ENCODE assay signal across 8 cellular contexts in genomic region chr10:73956476-73957338, GRCh38. TPM values are rescaled to one million over a fixed set of nuclear protein-coding genes. Genes with fewer than 3 reads are reported as not detected.
DNase-seq lines count a peak whose midpoint lies in the region; ATAC-seq and TF ChIP-seq lines count a peak whose summit lies in the region.

No MANE protein-coding gene starts in this region.

- H3K4me1 ChIP-seq in vagina = peaks cover 12% of the 10 kb centered on the region

- no peaks in the 10 kb centered on the region for H3K27me3 Mint-ChIP-seq in activated T-helper 17 cell treated with anti-CD3 and anti-CD28 coated beads, Interleukin-2, amount 50 U/mL, for 72 hours
- H3K27me3 Mint-ChIP-seq in stimulated activated naive CD8-positive, alpha-beta T cell treated with anti-CD3 and anti-CD28 coated beads, Interleukin-15, Interleukin-2, amounts not matched to agents 100 ng/mL and 50 ng/mL, for 24 hours = no peaks in the 10 kb centered on the region

- H3K27me3 ChIP-seq in vagina = no peaks in the 10 kb centered on the region

- H3K27ac Mint-ChIP-seq in activated T-helper 17 cell treated with anti-CD3 and anti-CD28 coated beads, Interleukin-2, amount 50 U/mL, for 72 hours = peak overlapping the region; percentile 77
- peak overlapping the region; percentile 85 for H3K27ac Mint-ChIP-seq in stimulated activated naive CD8-positive, alpha-beta T cell treated with anti-CD3 and anti-CD28 coated beads, Interleukin-15, Interleukin-2, amounts not matched to agents 100 ng/mL and 50 ng/mL, for 24 hours

- no peak for TF ChIP-seq POLR2A in vagina (IDR thresholded peaks at IDR 0.05)

- no peak for TF ChIP-seq CTCF in GM10266 (IDR thresholded peaks at IDR 0.05; ENCODE audit: control insufficient read depth, insufficient read depth, low read depth, missing control alignments)
- TF ChIP-seq CTCF in vagina (IDR thresholded peaks at IDR 0.05) = no peak

- H3K4me3 ChIP-seq in vagina = no peak overlapping the region

- peaks cover 44% of the 10 kb centered on the region for H3K4me1 Mint-ChIP-seq in activated T-helper 17 cell treated with anti-CD3 and anti-CD28 coated beads, Interleukin-2, amount 50 U/mL, for 72 hours
- H3K4me1 Mint-ChIP-seq in stimulated activated naive CD8-positive, alpha-beta T cell treated with anti-CD3 and anti-CD28 coated beads, Interleukin-15, Interleukin-2, amounts not matched to agents 100 ng/mL and 50 ng/mL, for 24 hours (ENCODE audit: low read depth) = peaks cover 56% of the 10 kb centered on the region

- H3K27ac ChIP-seq in vagina = no peak overlapping the region

- H3K9me3 ChIP-seq in vagina = no peaks in the 10 kb centered on the region

- H3K36me3 Mint-ChIP-seq in activated T-helper 17 cell treated with anti-CD3 and anti-CD28 coated beads, Interleukin-2, amount 50 U/mL, for 72 hours (ENCODE audit: low read depth) = no peaks in the 10 kb centered on the region
- no peaks in the 10 kb centered on the region for H3K36me3 Mint-ChIP-seq in stimulated activated naive CD8-positive, alpha-beta T cell treated with anti-CD3 and anti-CD28 coated beads, Interleukin-15, Interleukin-2, amounts not matched to agents 100 ng/mL and 50 ng/mL, for 24 hours (ENCODE audit: low read depth)

- H3K9me3 Mint-ChIP-seq in activated T-helper 17 cell treated with anti-CD3 and anti-CD28 coated beads, Interleukin-2, amount 50 U/mL, for 72 hours = no peaks in the 10 kb centered on the region
- H3K9me3 Mint-ChIP-seq in stimulated activated naive CD8-positive, alpha-beta T cell treated with anti-CD3 and anti-CD28 coated beads, Interleukin-15, Interleukin-2, amounts not matched to agents 100 ng/mL and 50 ng/mL, for 24 hours = no peaks in the 10 kb centered on the region

- H3K36me3 ChIP-seq in vagina = no peaks in the 10 kb centered on the region

- intact Hi-C loops in vagina (cut with DNase I) = no loop called here

- peak; percentile 43 for ATAC-seq in GM21825 (IDR thresholded peaks at IDR 0.05; ENCODE audit: unreplicated experiment)
- peak; percentile 76 for ATAC-seq in activated T-helper 17 cell treated with anti-CD3 and anti-CD28 coated beads, Interleukin-2, amount 50 U/mL, for 72 hours (replicated peaks)

- DNase-seq in GM10266 (ENCODE audit: extremely low spot score) = peak; percentile 78
- peak; percentile 98 for DNase-seq in MV-4-11 (lab: John Stamatoyannopoulos, UW)
- DNase-seq in iPS-NIHi11 (ENCODE audit: low spot score) = peak; percentile 38
- no peak for DNase-seq in SHP77 treated with DMSO at 0.1 percent for 48 hours (lab: John Stamatoyannopoulos, UW)
- DNase-seq in vagina (ENCODE audit: extremely low spot score in 2 of 2) = no peak

- peak overlapping the region; percentile 80 for H3K4me3 Mint-ChIP-seq in activated T-helper 17 cell treated with anti-CD3 and anti-CD28 coated beads, Interleukin-2, amount 50 U/mL, for 72 hours
- H3K4me3 Mint-ChIP-seq in stimulated activated naive CD8-positive, alpha-beta T cell treated with anti-CD3 and anti-CD28 coated beads, Interleukin-15, Interleukin-2, amounts not matched to agents 100 ng/mL and 50 ng/mL, for 24 hours = peak overlapping the region; percentile 59

RNA-seq across cellular contexts. Expression of gene VCL, which starts 41.2 kb away (rescaled TPM):
- total RNA-seq in activated T-helper 17 cell treated with anti-CD3 and anti-CD28 coated beads, Interleukin-2, amount 50 U/mL, for 72 hours = 10 to 100 TPM; 18.4 to 27.2 TPM
- 74.6 TPM for total RNA-seq in vagina

RNA-seq across cellular contexts. Expression of gene PLAU, which starts 45.8 kb away (rescaled TPM):
- under 1 TPM; 0.37 to 0.67 TPM for total RNA-seq in activated T-helper 17 cell treated with anti-CD3 and anti-CD28 coated beads, Interleukin-2, amount 50 U/mL, for 72 hours
- total RNA-seq in vagina = 18.2 TPM

Comparison
In these comparisons a context has a peak if more than half of its experiments do, and no peak if none do; other contexts are left out.
1. DNase-seq: peak in GM10266 (single experiment), MV-4-11 (single experiment) and iPS-NIHi11 (single experiment); none in SHP77 treated with DMSO at 0.1 percent for 48 hours (single experiment) and vagina (0 of 2).
2. RNA of gene PLAU, which starts 45.8 kb away (total RNA-seq): 18.2 TPM in vagina (single experiment); 0.37 to 0.67 TPM in activated T-helper 17 cell treated with anti-CD3 and anti-CD28 coated beads, Interleukin-2, amount 50 U/mL, for 72 hours; every median in the first group is over 10 times any median in the second.